ENCODE assay signal across 36 cellular contexts in the genomic region with DNA sequence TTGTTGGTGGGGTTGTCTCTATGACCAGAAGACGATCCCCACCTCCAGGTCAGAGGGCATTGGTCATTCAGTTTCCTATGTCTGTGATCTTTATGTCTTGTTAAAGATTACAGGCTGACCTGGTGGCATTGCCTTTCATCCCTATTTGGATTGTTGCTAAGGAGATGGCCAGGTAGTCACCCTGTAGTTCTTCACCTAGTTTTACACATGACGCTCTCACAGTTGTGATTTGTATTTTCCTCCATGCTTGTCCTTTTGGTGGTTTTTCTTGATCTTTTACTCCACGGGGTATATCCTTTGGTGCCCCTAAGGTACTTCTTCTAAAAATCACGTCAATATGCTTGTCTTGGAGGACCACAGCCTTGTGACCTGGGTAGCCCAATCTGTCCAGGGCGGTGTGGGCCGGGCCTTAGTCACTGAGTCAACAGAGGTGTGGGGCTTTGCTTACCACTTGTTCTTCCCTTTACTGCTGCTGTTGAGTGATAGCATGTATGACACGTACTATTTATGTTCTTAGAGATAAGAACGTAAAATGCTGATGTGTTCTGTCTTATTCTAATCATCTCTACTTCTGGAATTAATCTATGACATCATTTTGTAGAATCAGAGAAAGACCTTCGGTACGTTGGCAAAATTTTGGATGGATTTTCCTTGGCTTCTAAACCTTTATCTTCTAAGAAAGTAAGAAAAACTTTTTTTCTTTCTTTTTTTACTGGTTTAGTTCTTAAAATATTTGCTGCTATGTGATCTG. TPM values are rescaled to one million over a fixed set of nuclear protein-coding genes. Genes with fewer than 3 reads are reported as not detected.
A peak's percentile ranks its signal among the peaks of the same experiment; 100 is the strongest.
DNase-seq lines count a peak whose midpoint lies in the region; ATAC-seq, FAIRE-seq and TF ChIP-seq lines count a peak whose summit lies in the region.
"Had no signal": no experiment of that assay in that cellular context is flagged by ENCODE, and none has a peak within 500 bp of the region (broad histone marks: within the 10 kb centered on the region; RNA-seq: fewer than 3 reads in every experiment).

No MANE protein-coding gene starts in this region.

- POLR2A ChIA-PET in K562 (lab: Yijun Ruan, JAX) = interaction anchor here (0.8 kb wide), 1 partner anchor 68 kb away, joined by 3 read pairs; no protein-coding TSS in a partner anchor

- H3K36me3 Mint-ChIP-seq in Calu3 (ENCODE audit: insufficient read depth, unreplicated experiment) = peaks cover 72% of the 10 kb centered on the region

- peak overlapping the region; percentile 5; the same call in 1 of the 3 replicates for H3K27ac ChIP-seq in K562 (ENCODE audit: extremely low read depth, low read depth, low read length)
- peak overlapping the region; percentile 73 to 83 for H3K27ac ChIP-seq in mucosa of rectum (ENCODE audit: low read depth in 2 of 2, low read length in 2 of 2)
- H3K27ac ChIP-seq: BLaER1 treated with 17β-estradiol and CSF1 and Interleukin-3, amounts not matched to agents 10 nM and 100 nM; cardiac muscle cell; pancreas; SJSA1; thoracic aorta had no signal

- H3K9ac ChIP-seq in K562 (ENCODE audit: insufficient read depth in 1 of 2, low read depth in 2 of 2, low read length in 2 of 2) (no peak overlapping the region), mucosa of rectum (ENCODE audit: low read depth in 1 of 2, low read length in 2 of 2) (no peak overlapping the region)
- H3K9ac ChIP-seq: BLaER1 treated with 17β-estradiol and CSF1 and Interleukin-3, amounts not matched to agents 10 nM and 100 nM had no signal

- peak overlapping the region; percentile 68 for H3K27ac Mint-ChIP-seq in Calu3 (ENCODE audit: unreplicated experiment)
- H3K27ac Mint-ChIP-seq: activated naive CD4-positive, alpha-beta T cell treated with anti-CD3 and anti-CD28 coated beads, Interleukin-2, amount 10 ng/mL, durations not matched to agents 7 days and 5 days; activated T-cell treated with anti-CD3 and anti-CD28 coated beads, Interleukin-2, amount 50 U/mL, for 72 hours; mesothelial cell of epicardium; natural killer cell treated with Interleukin-12 subunit alpha and Interleukin-12 subunit beta and Interleukin-15 and Interleukin-18, amount 100 ng/mL, for 72 hours had no signal

- H3K9me3 Mint-ChIP-seq in Calu3 (ENCODE audit: low read depth, unreplicated experiment) = no peaks in the 10 kb centered on the region
- H3K9me3 Mint-ChIP-seq: activated naive CD4-positive, alpha-beta T cell treated with anti-CD3 and anti-CD28 coated beads, Interleukin-2, amount 10 ng/mL, durations not matched to agents 7 days and 5 days; activated T-cell treated with anti-CD3 and anti-CD28 coated beads, Interleukin-2, amount 50 U/mL, for 72 hours; mesothelial cell of epicardium; natural killer cell treated with Interleukin-12 subunit alpha and Interleukin-12 subunit beta and Interleukin-15 and Interleukin-18, amount 100 ng/mL, for 72 hours had no signal

- H4K20me1 ChIP-seq in K562 (replicated peaks; ENCODE audit: control insufficient read depth, insufficient read depth, low read length) = peaks cover 4% of the 10 kb centered on the region; the same call in 1 of the 2 replicates

- H3K27me3 ChIP-seq in K562 (ENCODE audit: control insufficient read depth in 2 of 2, insufficient read depth in 2 of 2, low read length in 2 of 2) = no peaks in the 10 kb centered on the region
- no peaks in the 10 kb centered on the region for H3K27me3 ChIP-seq in mucosa of rectum (ENCODE audit: control insufficient read depth in 2 of 2, insufficient read depth in 2 of 2, low read length in 2 of 2)
- H3K27me3 ChIP-seq: BLaER1 treated with 17β-estradiol and CSF1 and Interleukin-3, amounts not matched to agents 10 nM and 100 nM; cardiac muscle cell; pancreas; SJSA1 had no signal

- ATAC-seq in K562 (peak; percentile 99), GM21381 (IDR thresholded peaks at IDR 0.05; ENCODE audit: unreplicated experiment) (no peak)
- ATAC-seq: activated T-cell treated with anti-CD3 and anti-CD28 coated beads, Interleukin-2, amount 50 U/mL, for 72 hours; left lobe of liver; natural killer cell treated with Interleukin-12 subunit alpha and Interleukin-12 subunit beta and Interleukin-15 and Interleukin-18, amount 100 ng/mL, for 72 hours had no signal

- intact Hi-C loops in Calu3 (cut with micrococcal nuclease; ENCODE audit: unreplicated experiment) = loop anchor here (5.0 kb wide), 1 partner anchor 54 kb away; no protein-coding TSS in a partner anchor
- intact Hi-C loops in K562 (cut with micrococcal nuclease) = no loop called here

- H3K36me3 ChIP-seq in K562 (ENCODE audit: control insufficient read depth, insufficient read depth, low read length) = peaks cover 48% of the 10 kb centered on the region
- peaks cover 27 to 38% of the 10 kb centered on the region in 2 donors for H3K36me3 ChIP-seq in mucosa of rectum (ENCODE audit: control insufficient read depth in 2 of 2, insufficient read depth in 2 of 2, low read length in 2 of 2)

- H2AFZ ChIP-seq in K562 (ENCODE audit: low read depth, low read length) = no peak overlapping the region

- H3K4me3 ChIP-seq in K562 (no peak overlapping the region), mucosa of rectum (ENCODE audit: low read length in 2 of 2) (peak overlapping the region in 1 of 2 donors; percentile 2)
- H3K4me3 ChIP-seq: BLaER1 treated with 17β-estradiol and CSF1 and Interleukin-3, amounts not matched to agents 10 nM and 100 nM; cardiac muscle cell; pancreas; SJSA1; thoracic aorta had no signal

- DNase-seq in Calu3 (peak; percentile 84), NCI-H226 (peak; percentile 27), K562 (ENCODE audit: extremely low read depth in 1 of 4, low spot score in 3 of 4) (peak; percentile 75 to 83 (median 80)), activated gamma-delta T cell treated with Interleukin-2 at 50 U/mL for 16 hours (no peak), hypothalamus (lab: John Stamatoyannopoulos, UW) (no peak)
- DNase-seq in effector CD4-positive, alpha-beta T cell = no peak
- DNase-seq: activated CD4-positive, alpha-beta T cell treated with anti-CD3 and anti-CD28 coated beads for 4 hours; activated naive CD4-positive, alpha-beta T cell treated with anti-CD3 and anti-CD28 coated beads, Interleukin-2, amount 10 ng/mL, durations not matched to agents 7 days and 5 days; activated T-cell treated with anti-CD3 and anti-CD28 coated beads, Interleukin-2, amount 50 U/mL, for 72 hours; anterior cingulate cortex; dermis blood vessel endothelial cell; EL; KG1; NCI-H146; NCI-H2171; NCI-H524 treated with DMSO at 0.1 percent for 48 hours; pancreas; right cardiac atrium; stimulated activated CD4-positive, alpha-beta T cell treated with anti-CD3 and anti-CD28 coated beads, Interleukin-12 subunit alpha, Interleukin-12 subunit beta, amount 100 ng/mL, for 4 hours; stimulated activated CD4-positive, alpha-beta T cell treated with anti-CD3 and anti-CD28 coated beads, Interleukin-4, amount 100 ng/mL, for 24 hours; stimulated activated naive CD4-positive, alpha-beta T cell; T-helper 1 cell had no signal

- no peaks in the 10 kb centered on the region for H3K27me3 Mint-ChIP-seq in Calu3 (ENCODE audit: unreplicated experiment)
- H3K27me3 Mint-ChIP-seq: activated naive CD4-positive, alpha-beta T cell treated with anti-CD3 and anti-CD28 coated beads, Interleukin-2, amount 10 ng/mL, durations not matched to agents 7 days and 5 days; natural killer cell treated with Interleukin-12 subunit alpha and Interleukin-12 subunit beta and Interleukin-15 and Interleukin-18, amount 100 ng/mL, for 72 hours had no signal

- in situ Hi-C loops in K562 (cut with MboI) = no loop called here

- H3K4me1 ChIP-seq in K562 (replicated peaks in 1 of 2; ENCODE audit: control insufficient read depth in 2 of 2, insufficient read depth in 2 of 2, low read length in 2 of 2) (peaks cover 8 to 10% of the 10 kb centered on the region in 2 experiments; a peak in 3 of 5 replicates), mucosa of rectum (ENCODE audit: control insufficient read depth in 2 of 2, insufficient read depth in 2 of 2, low read length in 2 of 2) (peaks cover 5 to 11% of the 10 kb centered on the region in 2 donors)
- H3K4me1 ChIP-seq: pancreas, SJSA1 had no signal

- no peak overlapping the region for H3K4me3 Mint-ChIP-seq in Calu3 (ENCODE audit: low read depth, unreplicated experiment)
- H3K4me3 Mint-ChIP-seq: activated naive CD4-positive, alpha-beta T cell treated with anti-CD3 and anti-CD28 coated beads, Interleukin-2, amount 10 ng/mL, durations not matched to agents 7 days and 5 days; activated T-cell treated with anti-CD3 and anti-CD28 coated beads, Interleukin-2, amount 50 U/mL, for 72 hours; mesothelial cell of epicardium; natural killer cell treated with Interleukin-12 subunit alpha and Interleukin-12 subunit beta and Interleukin-15 and Interleukin-18, amount 100 ng/mL, for 72 hours had no signal

- TF ChIP-seq CTCF in Calu3 (IDR thresholded peaks at IDR 0.05; ENCODE audit: unreplicated experiment) = no peak
- no peak for TF ChIP-seq CTCF in K562 (IDR thresholded peaks at IDR 0.05 in 2 of 3, conservative IDR thresholded peaks at IDR 0.05 in 1 of 3; ENCODE audit: insufficient read depth in 2 of 3, low read depth in 1 of 3, low read length in 3 of 3)

- H3K9me1 ChIP-seq in K562 (ENCODE audit: control insufficient read depth, insufficient read depth, low read length) = no peaks in the 10 kb centered on the region

- no peak for TF ChIP-seq RAD21 in K562 (CRISPR knock-in tag; conservative IDR thresholded peaks at IDR 0.05 in 1 of 2, IDR thresholded peaks at IDR 0.05 in 1 of 2)

- H3K9me3 ChIP-seq in K562 (replicated peaks; ENCODE audit: control insufficient read depth, insufficient read depth, low read depth, low read length) (no peaks in the 10 kb centered on the region), mucosa of rectum (ENCODE audit: control insufficient read depth in 2 of 2, low read length in 2 of 2) (no peaks in the 10 kb centered on the region)
- H3K9me3 ChIP-seq: BLaER1 treated with 17β-estradiol and CSF1 and Interleukin-3, amounts not matched to agents 10 nM and 100 nM; pancreas; SJSA1; thoracic aorta had no signal

- 18% methylated on average over 10 of the region's 10 CpGs for WGBS in K562 (ENCODE audit: insufficient coverage, low coverage, missing lambda C conversion rate)

- CTCF ChIA-PET in Calu3 (lab: Charles Lee) (interaction anchor here (0.6 to 1.0 kb wide), 2 partner anchors 17 to 55 kb away, joined by 3 read pairs; no protein-coding TSS in a partner anchor), K562 (lab: Yijun Ruan, JAX; ENCODE audit: low intra/inter-chr PET ratio) (no interaction called here)

- BruUV-seq in Calu3 (replicated peaks; lab: Mats Ljungman, UMichigan) (no TSS peak), K562 (replicated peaks; lab: Mats Ljungman, UMichigan) (no TSS peak)

- peak; percentile 96 for FAIRE-seq in K562 (lab: Jason Lieb, UNC)
- FAIRE-seq: endothelial cell of umbilical vein, GM19239, pancreas, TTC549 had no signal

- peak; percentile 93 for TF ChIP-seq EP300 in K562 (IDR thresholded peaks at IDR 0.05; ENCODE audit: low read length)

- TF ChIP-seq POLR2A in K562 (conservative IDR thresholded peaks at IDR 0.05) = no peak

- H3K79me2 ChIP-seq in K562 (ENCODE audit: control insufficient read depth, insufficient read depth, low read length) = no peaks in the 10 kb centered on the region

- peaks cover 41% of the 10 kb centered on the region for H3K4me1 Mint-ChIP-seq in Calu3 (ENCODE audit: low read depth, unreplicated experiment)
- H3K4me1 Mint-ChIP-seq: activated naive CD4-positive, alpha-beta T cell treated with anti-CD3 and anti-CD28 coated beads, Interleukin-2, amount 10 ng/mL, durations not matched to agents 7 days and 5 days; mesothelial cell of epicardium had no signal

- no peak overlapping the region for H3K4me2 ChIP-seq in K562 (ENCODE audit: insufficient read depth, low read length)
- H3K4me2 ChIP-seq: BLaER1 treated with 17β-estradiol and CSF1 and Interleukin-3, amounts not matched to agents 10 nM and 100 nM had no signal

RNA-seq across cellular contexts. Expression of a gene that starts 20.1 kb away (rescaled TPM):
- total RNA-seq in Calu3 (2022) (16.3 and 17.0 TPM in 2 replicates), K562 (2014; rRNA removed) (6.6 and 9.4 TPM in 2 replicates), K562 (2014; rRNA removed; fragmentation: Illumina TruSeq; extraction: Trizol) (7.1 and 8.1 TPM in 2 replicates), K562 (2015; rRNA removed; fragmentation: Illumina TruSeq; extraction: Trizol) (9.5 and 9.6 TPM in 2 replicates), K562 (2021) (7.0 and 8.0 TPM in 2 replicates)
- total RNA-seq in K562 (2011; cell fraction: chromatin; rRNA removed; ENCODE audit: low replicate concordance) = 23.7 and 26.4 TPM in 2 replicates
- total RNA-seq in K562 (2011; cell fraction: nucleolus; rRNA removed) = 11.3 and 15.1 TPM in 2 replicates
- 12.6 and 16.0 TPM in 2 replicates for total RNA-seq in K562 (2011; cell fraction: nucleoplasm; rRNA removed)
- polyA plus RNA-seq in K562 (2011; rRNA removed) (7.9 and 9.1 TPM in 2 replicates), K562 (2014; fragmentation: Illumina TruSeq; extraction: Trizol) (7.5 and 9.7 TPM in 2 replicates), K562 (2014; fragmentation: Nextera tagmentation; extraction: Ambion mirVana) (1 to 10 TPM; 3.7 to 9.2 TPM), K562 (2014; rRNA removed) (7.7 and 10.9 TPM in 2 replicates)
- 2.8 and 3.8 TPM in 2 replicates for polyA plus RNA-seq in K562 (2011; cell fraction: cytosol; rRNA removed)
- 13.4 and 14.5 TPM in 2 replicates for polyA plus RNA-seq in K562 (2011; cell fraction: nucleus; rRNA removed)
- 5.8 and 7.5 TPM in 2 replicates for polyA plus RNA-seq in K562 (2012)
- 13.0 and 13.2 TPM in 2 replicates for polyA minus RNA-seq in K562 (2011; rRNA and poly(A)+ RNA removed)
- 3.5 and 11.6 TPM in 2 replicates for polyA minus RNA-seq in K562 (2011; cell fraction: cytosol; rRNA and poly(A)+ RNA removed)
- 8.9 and 13.4 TPM in 2 replicates for polyA minus RNA-seq in K562 (2011; cell fraction: nucleus; rRNA and poly(A)+ RNA removed)

RNA-seq across cellular contexts. Expression of a gene that starts 30.8 kb away (rescaled TPM):
- total RNA-seq in Calu3 (2022) = 1.1 TPM in 1 of 2 replicates, not detected in the other
- not detected in 2 replicates for total RNA-seq in K562 (2011; cell fraction: chromatin; rRNA removed; ENCODE audit: low replicate concordance)
- total RNA-seq in K562 (2011; cell fraction: nucleolus; rRNA removed) = not detected in 2 replicates
- total RNA-seq in K562 (2011; cell fraction: nucleoplasm; rRNA removed) = not detected in 2 replicates
- total RNA-seq in K562 (2014; rRNA removed) = not detected in 2 replicates
- total RNA-seq in K562 (2014; rRNA removed; fragmentation: Illumina TruSeq; extraction: Trizol) = not detected in 2 replicates
- not detected in 2 replicates for total RNA-seq in K562 (2015; rRNA removed; fragmentation: Illumina TruSeq; extraction: Trizol)
- not detected in 2 replicates for total RNA-seq in K562 (2021)
- not detected in 2 replicates for polyA plus RNA-seq in K562 (2011; rRNA removed)
- not detected in 2 replicates for polyA plus RNA-seq in K562 (2011; cell fraction: cytosol; rRNA removed)
- not detected in 2 replicates for polyA plus RNA-seq in K562 (2011; cell fraction: nucleus; rRNA removed)
- 0.25 and 0.65 TPM in 2 replicates for polyA plus RNA-seq in K562 (2012)
- polyA plus RNA-seq in K562 (2014; fragmentation: Illumina TruSeq; extraction: Trizol) = not detected in 2 replicates
- polyA plus RNA-seq in K562 (2014; fragmentation: Nextera tagmentation; extraction: Ambion mirVana) = under 1 TPM; 0.03 to 0.04 TPM
- polyA plus RNA-seq in K562 (2014; rRNA removed) = not detected in 2 replicates
- not detected in 2 replicates for polyA minus RNA-seq in K562 (2011; rRNA and poly(A)+ RNA removed)
- polyA minus RNA-seq in K562 (2011; cell fraction: cytosol; rRNA and poly(A)+ RNA removed) = not detected in 2 replicates
- polyA minus RNA-seq in K562 (2011; cell fraction: nucleus; rRNA and poly(A)+ RNA removed) = not detected in 2 replicates
- total RNA-seq: activated CD8-positive, alpha-beta memory T cell treated with anti-CD3 and anti-CD28 coated beads for 36 hours; activated T-cell treated with anti-CD3 and anti-CD28 coated beads, Interleukin-2, amount 50 U/mL, for 72 hours; cardiac muscle cell; dermis blood vessel endothelial cell; endothelial cell of umbilical vein; left lobe of liver; mesothelial cell of epicardium; natural killer cell treated with Interleukin-12 subunit alpha and Interleukin-12 subunit beta and Interleukin-15 and Interleukin-18, amount 100 ng/mL, for 72 hours; pancreas; right cardiac atrium; SJSA1; thoracic aorta had no signal
- polyA plus RNA-seq: AG04450, endothelial cell of umbilical vein, pancreas, right cardiac atrium had no signal

RNA-seq across cellular contexts. Expression of a gene that starts 36.4 kb away (rescaled TPM):
- total RNA-seq in Calu3 (2022) = 46.4 and 63.6 TPM in 2 replicates
- 13.5 and 13.8 TPM in 2 replicates for total RNA-seq in K562 (2011; cell fraction: chromatin; rRNA removed; ENCODE audit: low replicate concordance)
- 9.1 and 13.0 TPM in 2 replicates for total RNA-seq in K562 (2011; cell fraction: nucleolus; rRNA removed)
- 6.8 and 7.6 TPM in 2 replicates for total RNA-seq in K562 (2011; cell fraction: nucleoplasm; rRNA removed)
- 2.8 and 3.7 TPM in 2 replicates for total RNA-seq in K562 (2014; rRNA removed)
- 2.7 and 3.2 TPM in 2 replicates for total RNA-seq in K562 (2014; rRNA removed; fragmentation: Illumina TruSeq; extraction: Trizol)
- total RNA-seq in K562 (2015; rRNA removed; fragmentation: Illumina TruSeq; extraction: Trizol) = 3.0 and 3.6 TPM in 2 replicates
- total RNA-seq in K562 (2021) = 4.1 and 4.4 TPM in 2 replicates
- 7.2 and 9.9 TPM in 2 replicates for polyA plus RNA-seq in K562 (2011; rRNA removed)
- polyA plus RNA-seq in K562 (2011; cell fraction: cytosol; rRNA removed) = 7.5 and 7.7 TPM in 2 replicates
- polyA plus RNA-seq in K562 (2011; cell fraction: nucleus; rRNA removed) = 4.4 and 4.8 TPM in 2 replicates
- 2.3 and 3.7 TPM in 2 replicates for polyA plus RNA-seq in K562 (2012)
- 5.9 and 6.1 TPM in 2 replicates for polyA plus RNA-seq in K562 (2014; fragmentation: Illumina TruSeq; extraction: Trizol)
- 1 to 10 TPM in 1 of 2 experiments, under 1 TPM in 1; 0.63 to 1.2 TPM for polyA plus RNA-seq in K562 (2014; fragmentation: Nextera tagmentation; extraction: Ambion mirVana)
- 2.9 and 5.7 TPM in 2 replicates for polyA plus RNA-seq in K562 (2014; rRNA removed)
- 10.3 and 12.2 TPM in 2 replicates for polyA minus RNA-seq in K562 (2011; rRNA and poly(A)+ RNA removed)
- 5.9 and 7.3 TPM in 2 replicates for polyA minus RNA-seq in K562 (2011; cell fraction: cytosol; rRNA and poly(A)+ RNA removed)
- polyA minus RNA-seq in K562 (2011; cell fraction: nucleus; rRNA and poly(A)+ RNA removed) = 3.0 and 4.3 TPM in 2 replicates

Comparison
In these comparisons a context has a peak if more than half of its experiments do, and no peak if none do; other contexts are left out.
1. DNase-seq: peak in Calu3 (single experiment), NCI-H226 (single experiment) and K562 (4 of 4); none in activated gamma-delta T cell treated with Interleukin-2 at 50 U/mL for 16 hours (single experiment), effector CD4-positive, alpha-beta T cell (single experiment) and hypothalamus (0 of 51).